Comparison of ENCODE assay signal across 18 cellular contexts in the genomic region with DNA sequence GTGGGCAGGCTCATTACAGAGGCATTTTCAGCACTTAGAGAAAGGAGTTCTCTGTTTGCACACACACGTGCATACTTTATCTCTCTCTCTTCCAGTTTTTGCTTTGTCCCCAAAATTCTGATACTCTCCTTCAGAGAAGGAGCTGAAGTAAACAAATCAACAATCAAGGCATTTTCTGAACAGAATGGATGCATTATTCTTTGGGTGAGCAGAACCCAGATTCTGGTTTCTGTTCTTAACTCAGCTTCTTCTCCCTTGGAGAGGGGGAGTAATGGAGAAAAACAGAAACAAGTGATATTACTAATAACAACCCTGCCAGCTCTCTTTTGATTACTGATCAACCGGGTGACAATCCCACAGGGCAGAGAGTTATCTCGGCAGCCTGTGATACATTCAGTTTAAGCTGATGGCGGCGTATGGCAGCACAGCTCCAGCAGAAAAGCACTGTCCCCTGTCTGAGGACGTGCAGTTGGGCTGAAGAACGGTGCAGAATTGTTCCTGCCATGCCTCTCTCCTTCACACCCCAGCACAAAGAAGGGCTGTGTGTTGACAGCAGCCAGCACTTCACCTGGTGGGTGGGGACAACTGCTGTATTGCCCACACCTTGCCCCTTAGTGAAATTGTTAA. TPM values are rescaled to one million over a fixed set of nuclear protein-coding genes. Genes with fewer than 3 reads are reported as not detected.
DNase-seq lines count a peak whose midpoint lies in the region; ATAC-seq and TF ChIP-seq lines count a peak whose summit lies in the region.
"Had no signal": no experiment of that assay in that cellular context is flagged by ENCODE, and none has a peak within 500 bp of the region (broad histone marks: within the 10 kb centered on the region; RNA-seq: fewer than 3 reads in every experiment).

No MANE protein-coding gene starts in this region.

- H3K27ac Mint-ChIP-seq in neural progenitor cell, result peak overlapping the region; percentile 41

- no peaks in the 10 kb centered on the region for H3K9me3 Mint-ChIP-seq in neural progenitor cell

- no peak overlapping the region for H3K4me2 ChIP-seq in neural progenitor cell

- DNase-seq in cardiac muscle cell (ENCODE audit: low read depth in 1 of 2, low spot score in 1 of 2) (peak in 1 of 2 donors; percentile 15), cardiac septum (ENCODE audit: low spot score) (no peak), head of caudate nucleus (peak in 22 of 42 donors; percentile 6 to 60 (median 30)), neural progenitor cell (ENCODE audit: low spot score) (peak; percentile 7), tibial nerve (ENCODE audit: low spot score in 2 of 2) (no peak), aorta (no peak), cerebellar nuclear complex (lab: John Stamatoyannopoulos, UW) (no peak)
- DNase-seq: DMS 273 treated with DMSO at 0.1 percent for 48 hours, GF-D8, GOT3, KG1, NCI-H1436, NCI-H2029, NCI-H2171 treated with DMSO at 0.1 percent for 48 hours, NCI-H446 treated with DMSO at 0.1 percent for 48 hours, NCI-H774, RPMI8226 had no signal

- no peaks in the 10 kb centered on the region for H3K27me3 Mint-ChIP-seq in neural progenitor cell (ENCODE audit: insufficient read depth, low read depth)

- 43 to 53% methylated on average over 7 of the region's 7 CpGs for WGBS in tibial nerve, 2 donors
- 61 to 63% methylated on average over 7 of the region's 7 CpGs for WGBS in aorta, 2 donors

- no peaks in the 10 kb centered on the region for H3K27me3 ChIP-seq in cardiac muscle cell
- H3K27me3 ChIP-seq in neural progenitor cell, result no peaks in the 10 kb centered on the region
- no peaks in the 10 kb centered on the region for H3K27me3 ChIP-seq in tibial nerve
- H3K27me3 ChIP-seq in aorta (ENCODE audit: control insufficient read depth in 1 of 2, insufficient read depth in 2 of 2, low read length in 1 of 2), result no peaks in the 10 kb centered on the region

- no peaks in the 10 kb centered on the region for H3K36me3 ChIP-seq in cardiac muscle cell
- no peaks in the 10 kb centered on the region for H3K36me3 ChIP-seq in neural progenitor cell
- H3K36me3 ChIP-seq in tibial nerve, result no peaks in the 10 kb centered on the region
- H3K36me3 ChIP-seq in aorta (ENCODE audit: control insufficient read depth in 1 of 2, insufficient read depth in 2 of 2, low read length in 1 of 2), result no peaks in the 10 kb centered on the region

- H3K4me3 Mint-ChIP-seq in neural progenitor cell, result no peak overlapping the region

- peaks cover 39% of the 10 kb centered on the region for H3K4me1 Mint-ChIP-seq in neural progenitor cell

- peaks cover 7% of the 10 kb centered on the region for H3F3A ChIP-seq in neural progenitor cell (ENCODE audit: low read depth)

- H3K27ac ChIP-seq in cardiac muscle cell (peak overlapping the region; percentile 12), neural progenitor cell (no peak overlapping the region), tibial nerve (peak overlapping the region in 3 of 4 donors; percentile 44 to 79 (median 61)), aorta (ENCODE audit: low read depth in 1 of 2, low read length in 2 of 2) (no peak overlapping the region)

- TF ChIP-seq POLR2A in tibial nerve (IDR thresholded peaks at IDR 0.05), result no peak

- peaks cover 9% of the 10 kb centered on the region for H3K4me1 ChIP-seq in cardiac muscle cell (ENCODE audit: low read depth)
- peaks cover 11% of the 10 kb centered on the region for H3K4me1 ChIP-seq in neural progenitor cell
- peaks cover 0 to 37% (median 7%) of the 10 kb centered on the region in 4 donors for H3K4me1 ChIP-seq in tibial nerve
- H3K4me1 ChIP-seq in aorta (ENCODE audit: control insufficient read depth in 1 of 2, insufficient read depth in 2 of 2, low read length in 2 of 2), result peaks cover 0 to 6% of the 10 kb centered on the region in 2 donors

- intact Hi-C loops in cardiac septum (cut with DNase I), result no loop called here
- intact Hi-C loops in head of caudate nucleus (cut with DNase I), result loop anchor here (10.0 kb wide), 1 partner anchor 49 kb away; a partner anchor contains a TSS
- intact Hi-C loops in aorta (cut with DNase I), result no loop called here

- H2AFZ ChIP-seq in neural progenitor cell (replicated peaks), result peak overlapping the region; percentile 55

- no peak for TF ChIP-seq CTCF in cardiac muscle cell (IDR thresholded peaks at IDR 0.05; ENCODE audit: low read depth, low read length)
- no peak for TF ChIP-seq CTCF in neural progenitor cell (IDR thresholded peaks at IDR 0.05)
- TF ChIP-seq CTCF in tibial nerve (IDR thresholded peaks at IDR 0.05), result no peak

- H4K20me1 ChIP-seq in neural progenitor cell (ENCODE audit: low read depth), result no peaks in the 10 kb centered on the region

- ATAC-seq in aorta (ENCODE audit: low FRiP score), result no peak
- no peak for ATAC-seq in HG02970 (IDR thresholded peaks at IDR 0.05; ENCODE audit: low FRiP score, unreplicated experiment)

- H3K36me3 Mint-ChIP-seq in neural progenitor cell, result no peaks in the 10 kb centered on the region

- H3K4me3 ChIP-seq in cardiac muscle cell, result no peak overlapping the region
- no peak overlapping the region for H3K4me3 ChIP-seq in neural progenitor cell
- H3K4me3 ChIP-seq in tibial nerve, result peak overlapping the region in 1 of 4 donors; percentile 35
- no peak overlapping the region for H3K4me3 ChIP-seq in aorta (ENCODE audit: low read length in 2 of 2)

- H3K9me3 ChIP-seq in cardiac muscle cell (ENCODE audit: low read depth) (no peaks in the 10 kb centered on the region), neural progenitor cell (ENCODE audit: low read depth) (no peaks in the 10 kb centered on the region), tibial nerve (no peaks in the 10 kb centered on the region), aorta (ENCODE audit: control insufficient read depth, low read length) (no peaks in the 10 kb centered on the region)

- TF ChIP-seq EP300 in tibial nerve (IDR thresholded peaks at IDR 0.05), result no peak

- no peaks in the 10 kb centered on the region for H3K79me2 ChIP-seq in neural progenitor cell (ENCODE audit: low read depth)

- H3K9ac ChIP-seq in neural progenitor cell, result no peak overlapping the region

RNA-seq across cellular contexts. Expression of a gene that starts 47.3 kb away (rescaled TPM):
- total RNA-seq in cardiac muscle cell (9.4 and 17.1 TPM in 2 replicates), cardiac septum (20.5 TPM), neural progenitor cell (ENCODE audit: low replicate concordance) (10.2 and 11.8 TPM in 2 replicates), tibial nerve (100 to 1,000 TPM; 132 to 238 (median 160) TPM), aorta (100 to 1,000 TPM in 1 of 2 donors, 10 to 100 TPM in 1; 89.7 to 120 TPM)
- polyA plus RNA-seq in cardiac muscle cell (7.2 and 13.5 TPM in 2 replicates), aorta (10 to 100 TPM; 10.3 to 46.0 TPM)

Comparison
In these comparisons a context has a peak if more than half of its experiments do, and no peak if none do; other contexts are left out.
1. DNase-seq: peak in head of caudate nucleus (22 of 42) and neural progenitor cell (single experiment); none in cardiac septum (single experiment), tibial nerve (0 of 2), aorta (0 of 2) and cerebellar nuclear complex (0 of 2).
2. H3K27ac ChIP-seq: peak in cardiac muscle cell (single experiment) and tibial nerve (3 of 4); none in neural progenitor cell (single experiment) and aorta (0 of 2).